In genomic region chr18:245282-245847, GRCh38 we compare ENCODE assay signal across 20 cellular contexts.
"Had no signal": no experiment of that assay in that cellular context is flagged by ENCODE, and none has a peak within 500 bp of the region (broad histone marks: within the 10 kb centered on the region; RNA-seq: fewer than 3 reads in every experiment).

No MANE protein-coding gene starts in this region.

- H3K36me3 ChIP-seq: ovary had no signal

- H3K27ac Mint-ChIP-seq: activated naive CD8-positive, alpha-beta T cell treated with anti-CD3 and anti-CD28 coated beads, Interleukin-2, amount 10 ng/mL, durations not matched to agents 7 days and 5 days; stimulated activated naive B cell treated with anti-CD40 and anti-IgM and Interleukin-4, amounts not matched to agents 10 μg/mL and 1 μg/mL and 100 μg/mL, for 72 hours had no signal

- H3K4me3 Mint-ChIP-seq: activated naive CD8-positive, alpha-beta T cell treated with anti-CD3 and anti-CD28 coated beads, Interleukin-2, amount 10 ng/mL, durations not matched to agents 7 days and 5 days; naive thymus-derived CD8-positive, alpha-beta T cell; stimulated activated naive B cell treated with anti-CD40 and anti-IgM and Interleukin-4, amounts not matched to agents 10 μg/mL and 1 μg/mL and 100 μg/mL, for 72 hours had no signal

- H3K27me3 Mint-ChIP-seq: activated naive CD8-positive, alpha-beta T cell treated with anti-CD3 and anti-CD28 coated beads, Interleukin-2, amount 10 ng/mL, durations not matched to agents 7 days and 5 days; naive thymus-derived CD8-positive, alpha-beta T cell; stimulated activated naive B cell treated with anti-CD40 and anti-IgM and Interleukin-4, amounts not matched to agents 10 μg/mL and 1 μg/mL and 100 μg/mL, for 72 hours had no signal

- ATAC-seq: gastroesophageal sphincter; left lung; mucosa of descending colon; naive thymus-derived CD8-positive, alpha-beta T cell; sciatic nerve; stimulated activated naive B cell treated with anti-CD40 and anti-IgM and Interleukin-4, amounts not matched to agents 10 μg/mL and 1 μg/mL and 100 μg/mL, for 72 hours; upper lobe of right lung had no signal

- DNase-seq: activated CD4-positive, alpha-beta T cell treated with anti-CD3 and anti-CD28 coated beads for 1 hour; activated CD8-positive, alpha-beta memory T cell treated with anti-CD3 and anti-CD28 coated beads for 24 hours; activated CD8-positive, alpha-beta memory T cell treated with anti-CD3 and anti-CD28 coated beads, Interleukin-2, amount 50 U/mL, for 48 hours; activated naive CD8-positive, alpha-beta T cell treated with anti-CD3 and anti-CD28 coated beads, Interleukin-2, amount 10 ng/mL, durations not matched to agents 7 days and 5 days; amygdala; brain microvascular endothelial cell; heart right ventricle; left lung; mesenchymal stem cell; mucosa of descending colon; naive thymus-derived CD8-positive, alpha-beta T cell; ovary; stimulated activated CD4-positive, alpha-beta T cell treated with anti-CD3 and anti-CD28 coated beads, Interleukin-4, amount 100 ng/mL, for 4 hours; stimulated activated naive B cell treated with anti-CD40 and anti-IgM and Interleukin-4, amounts not matched to agents 10 μg/mL and 1 μg/mL and 100 μg/mL, for 72 hours; upper lobe of right lung; WERI-Rb-1 had no signal

- H3K4me1 Mint-ChIP-seq: activated naive CD8-positive, alpha-beta T cell treated with anti-CD3 and anti-CD28 coated beads, Interleukin-2, amount 10 ng/mL, durations not matched to agents 7 days and 5 days had no signal

- H3K27ac ChIP-seq: brain microvascular endothelial cell, coronary artery, gastroesophageal sphincter, heart right ventricle, left lung, ovary, thoracic aorta, upper lobe of right lung, WERI-Rb-1 had no signal

- H3K27me3 ChIP-seq: brain microvascular endothelial cell, gastroesophageal sphincter, heart right ventricle, left lung, ovary, upper lobe of right lung had no signal

- H3K4me1 ChIP-seq: upper lobe of right lung had no signal

- H3K9me3 ChIP-seq: gastroesophageal sphincter, heart right ventricle, left lung, mucosa of descending colon, ovary, thoracic aorta, upper lobe of right lung had no signal

- H3K9me3 Mint-ChIP-seq: activated naive CD8-positive, alpha-beta T cell treated with anti-CD3 and anti-CD28 coated beads, Interleukin-2, amount 10 ng/mL, durations not matched to agents 7 days and 5 days; naive thymus-derived CD8-positive, alpha-beta T cell; stimulated activated naive B cell treated with anti-CD40 and anti-IgM and Interleukin-4, amounts not matched to agents 10 μg/mL and 1 μg/mL and 100 μg/mL, for 72 hours had no signal

- H3K4me3 ChIP-seq: coronary artery, gastroesophageal sphincter, heart right ventricle, left lung, mucosa of descending colon, ovary, thoracic aorta, upper lobe of right lung had no signal
